Comparison of ENCODE assay signal across 29 cellular contexts in genomic region chr4:5972571-5972970, GRCh38. TPM values are rescaled to one million over a fixed set of nuclear protein-coding genes. Genes with fewer than 3 reads are reported as not detected.
DNase-seq lines count a peak whose midpoint lies in the region; ATAC-seq, FAIRE-seq and TF ChIP-seq lines count a peak whose summit lies in the region.
"Had no signal": no experiment of that assay in that cellular context is flagged by ENCODE, and none has a peak within 500 bp of the region (broad histone marks: within the 10 kb centered on the region; RNA-seq: fewer than 3 reads in every experiment).

No MANE protein-coding gene starts in this region.

- no peak for TF ChIP-seq CTCF in left ventricle myocardium inferior (IDR thresholded peaks at IDR 0.05; ENCODE audit: borderline replicate concordance)
- no peak for TF ChIP-seq CTCF in H1 (IDR thresholded peaks at IDR 0.05; ENCODE audit: control extremely low read depth in 1 of 3, insufficient read depth in 1 of 3, low read depth in 1 of 3, low read length in 3 of 3)
- no peak for TF ChIP-seq CTCF in upper lobe of right lung (IDR thresholded peaks at IDR 0.05)

- H3K4me3 ChIP-seq in left ventricle myocardium inferior = no peak overlapping the region
- no peak overlapping the region for H3K4me3 ChIP-seq in H1 (ENCODE audit: extremely low read depth in 1 of 4, insufficient read depth in 2 of 4, low read depth in 3 of 4, low read length in 4 of 4)
- no peak overlapping the region for H3K4me3 ChIP-seq in neuronal stem cell (ENCODE audit: low read length in 2 of 2)
- H3K4me3 ChIP-seq in upper lobe of right lung = no peak overlapping the region
- H3K4me3 ChIP-seq: BLaER1 treated with 17β-estradiol and CSF1 and Interleukin-3, amounts not matched to agents 10 nM and 100 nM; GM23338; HAP-1; SJSA1 had no signal

- H2BK20ac ChIP-seq in H1 (ENCODE audit: low read length) = 0 out of 2 replicates have a peak overlapping the region, but pooled peaks have one; percentile 32

- H3K79me1 ChIP-seq in H1 (ENCODE audit: low read depth, low read length) = no peaks in the 10 kb centered on the region
- H3K79me1 ChIP-seq in neuronal stem cell (ENCODE audit: low read depth, low read length) = no peaks in the 10 kb centered on the region

- CTCF ChIA-PET in H1 (lab: Charles Lee; ENCODE audit: partially characterized antibody) = interaction anchor here (0.7 to 8.9 kb wide), 15 partner anchors 9 to 151 kb away, joined by 3 to 73 read pairs (median 4); no protein-coding TSS in a partner anchor

- H3K56ac ChIP-seq in H1 (replicated peaks; ENCODE audit: insufficient read length, low read depth, low read length) = no peak overlapping the region

- H3K27me3 ChIP-seq in left ventricle myocardium inferior (ENCODE audit: low read depth) (peaks cover 96% of the 10 kb centered on the region), H1 (replicated peaks in 1 of 4; ENCODE audit: control insufficient read depth in 3 of 4, extremely low read depth in 1 of 4, insufficient read depth in 3 of 4, low read length in 3 of 4) (0 out of 7 replicates have a peak, but pooled peaks cover 0 to 2% (median 0%) of the 10 kb centered on the region in 4 experiments), neuronal stem cell (ENCODE audit: control insufficient read depth in 3 of 3, insufficient read depth in 3 of 3, low read depth in 1 of 3, low read length in 3 of 3) (peaks cover 0 to 11% (median 0%) of the 10 kb centered on the region in 3 experiments), upper lobe of right lung (no peaks in the 10 kb centered on the region)
- H3K27me3 ChIP-seq: BLaER1 treated with 17β-estradiol and CSF1 and Interleukin-3, amounts not matched to agents 10 nM and 100 nM; SJSA1 had no signal

- H2BK12ac ChIP-seq in H1 (ENCODE audit: low read depth, low read length) = no peak overlapping the region
- H2BK12ac ChIP-seq in neuronal stem cell (ENCODE audit: low read length) = no peak overlapping the region

- H2AFZ ChIP-seq in H1 (ENCODE audit: low read length) = no peak overlapping the region
- H2AFZ ChIP-seq in neuronal stem cell (ENCODE audit: low read length) = no peak overlapping the region
- H2AFZ ChIP-seq: GM23338 had no signal

- 0 out of 2 replicates have a peak overlapping the region, but pooled peaks have one; percentile 23 for H2BK15ac ChIP-seq in H1 (ENCODE audit: low read length)
- H2BK15ac ChIP-seq in neuronal stem cell (ENCODE audit: low read length) = no peak overlapping the region

- no peak overlapping the region for H4K91ac ChIP-seq in H1 (replicated peaks; ENCODE audit: insufficient read length, low read length)
- H4K91ac ChIP-seq in neuronal stem cell (ENCODE audit: low read depth, low read length, poor library complexity) = peak overlapping the region; percentile 77

- H4K8ac ChIP-seq in H1 (ENCODE audit: extremely low read depth, insufficient read depth, low read length) (no peak overlapping the region; the same call in 1 of the 2 replicates), neuronal stem cell (ENCODE audit: low read depth, low read length) (no peak overlapping the region)

- H2BK5ac ChIP-seq in H1 (ENCODE audit: low read depth, low read length) (no peak overlapping the region; the same call in 1 of the 2 replicates), neuronal stem cell (ENCODE audit: low read length) (no peak overlapping the region)

- no peaks in the 10 kb centered on the region for H3K36me3 ChIP-seq in left ventricle myocardium inferior
- H3K36me3 ChIP-seq in H1 (ENCODE audit: control insufficient read depth in 2 of 4, insufficient read depth in 4 of 4, low read length in 3 of 4) = no peaks in the 10 kb centered on the region
- H3K36me3 ChIP-seq in neuronal stem cell (replicated peaks in 1 of 2; ENCODE audit: control insufficient read depth in 2 of 2, insufficient read depth in 2 of 2, low read length in 2 of 2) = no peaks in the 10 kb centered on the region
- no peaks in the 10 kb centered on the region for H3K36me3 ChIP-seq in upper lobe of right lung
- H3K36me3 ChIP-seq: BLaER1 treated with 17β-estradiol and CSF1 and Interleukin-3, amounts not matched to agents 10 nM and 100 nM; HAP-1; SJSA1 had no signal

- H3K27ac ChIP-seq in left ventricle myocardium inferior (replicated peaks) (no peak overlapping the region), H1 (ENCODE audit: low read depth, low read length) (no peak overlapping the region), neuronal stem cell (replicated peaks; ENCODE audit: low read length) (no peak overlapping the region), upper lobe of right lung (no peak overlapping the region)
- H3K27ac ChIP-seq: BLaER1 treated with 17β-estradiol and CSF1 and Interleukin-3, amounts not matched to agents 10 nM and 100 nM; SJSA1 had no signal

- 95% methylated on average over 11 of the region's 11 CpGs; no CpG with 5 or more reads in 1 of the 2 experiments for WGBS in H1 (ENCODE audit: extremely low coverage in 1 of 2, insufficient coverage in 1 of 2, insufficient read length in 1 of 2, insufficient replicate concordance in 2 of 2, low coverage in 1 of 2, low lambda C conversion rate in 2 of 2, missing lambda C conversion rate in 1 of 2), 2 experiments
- no CpG with 5 or more reads among the region's 11 CpGs for WGBS in neuronal stem cell (ENCODE audit: extremely low coverage in 2 of 2, insufficient read length in 2 of 2, insufficient replicate concordance in 1 of 2), 2 donors

- H3K9ac ChIP-seq in H1 (replicated peaks in 1 of 4; ENCODE audit: extremely low read depth in 1 of 4, low read depth in 3 of 4, low read length in 3 of 4) (no peak overlapping the region), neuronal stem cell (ENCODE audit: low read depth, low read length, poor library complexity) (no peak overlapping the region)
- H3K9ac ChIP-seq: BLaER1 treated with 17β-estradiol and CSF1 and Interleukin-3, amounts not matched to agents 10 nM and 100 nM had no signal

- ATAC-seq in left ventricle myocardium superior = no peak
- no peak for ATAC-seq in upper lobe of right lung
- ATAC-seq in HG02973 (IDR thresholded peaks at IDR 0.05; ENCODE audit: unreplicated experiment) = no peak
- ATAC-seq in HG03521 (IDR thresholded peaks at IDR 0.05; ENCODE audit: unreplicated experiment) = no peak
- ATAC-seq: HepG2, Panc1 had no signal

- H3K14ac ChIP-seq in H1 (ENCODE audit: insufficient read length) = no peak overlapping the region
- H3K14ac ChIP-seq in neuronal stem cell (ENCODE audit: low read length) = no peak overlapping the region

- H3K4ac ChIP-seq in H1 (replicated peaks; ENCODE audit: insufficient read length, low read depth, low read length) (no peak overlapping the region), neuronal stem cell (ENCODE audit: low read length) (no peak overlapping the region)

- H3K23ac ChIP-seq in H1 (ENCODE audit: insufficient read length) = no peak overlapping the region
- peak overlapping the region; percentile 5 for H3K23ac ChIP-seq in neuronal stem cell (ENCODE audit: low read depth, low read length, poor library complexity)

- no peaks in the 10 kb centered on the region for H3K23me2 ChIP-seq in H1 (ENCODE audit: low read depth, low read length)

- DNase-seq in left ventricle myocardium superior (peak; percentile 11), left ventricle myocardium inferior (no peak), H1 (ENCODE audit: low read depth in 1 of 2, low spot score in 2 of 2) (no peak), neuronal stem cell (ENCODE audit: low spot score) (no peak), upper lobe of right lung (peak; percentile 52)
- no peak for DNase-seq in activated CD4-positive, alpha-beta T cell treated with anti-CD3 and anti-CD28 coated beads, Interleukin-2, amount 50 U/mL, for 48 hours
- DNase-seq: CD4-positive, alpha-beta T cell; DMS53; Karpas-422; NCI-H1092 treated with DMSO at 0.1 percent for 48 hours; NCI-H1436; NCI-H187 treated with DMSO at 0.1 percent for 48 hours; NCI-H2171 treated with DMSO at 0.1 percent for 48 hours; NCI-H345; NCI-H510A treated with DMSO at 0.1 percent for 48 hours had no signal

- FAIRE-seq in H1 (lab: Jason Lieb, UNC) = no peak
- FAIRE-seq: A204.1, D721Med, HepG2 had no signal

- intact Hi-C loops in left ventricle myocardium superior (cut with micrococcal nuclease) = no loop called here
- intact Hi-C loops in left ventricle myocardium inferior (cut with micrococcal nuclease) = no loop called here
- intact Hi-C loops in upper lobe of right lung (cut with DNase I) = loop anchor here (10.0 kb wide), 1 partner anchor 148 kb away; no protein-coding TSS in a partner anchor

- no peaks in the 10 kb centered on the region for H3K79me2 ChIP-seq in H1 (ENCODE audit: control insufficient read depth in 1 of 2, insufficient read depth in 2 of 2, low read length in 2 of 2)

- H3K4me1 ChIP-seq in left ventricle myocardium inferior = no peaks in the 10 kb centered on the region
- H3K4me1 ChIP-seq in H1 (replicated peaks in 1 of 4; ENCODE audit: control insufficient read depth in 3 of 4, insufficient read depth in 4 of 4, low read length in 3 of 4) = peaks cover 2 to 10% (median 4%) of the 10 kb centered on the region in 4 experiments; a peak in 6 of 7 replicates
- H3K4me1 ChIP-seq in neuronal stem cell (ENCODE audit: control insufficient read depth in 2 of 2, insufficient read depth in 1 of 2, low read depth in 1 of 2, low read length in 2 of 2) = peaks cover 0 to 3% of the 10 kb centered on the region in 2 donors
- H3K4me1 ChIP-seq in upper lobe of right lung = no peaks in the 10 kb centered on the region
- H3K4me1 ChIP-seq: HAP-1, SJSA1 had no signal

- no peaks in the 10 kb centered on the region for H4K20me1 ChIP-seq in H1 (replicated peaks in 1 of 2; ENCODE audit: control insufficient read depth in 1 of 2, insufficient read depth in 2 of 2, low read length in 2 of 2)

- H2AK5ac ChIP-seq in H1 (ENCODE audit: low read depth, low read length) (no peak overlapping the region), neuronal stem cell (ENCODE audit: low read depth, low read length) (peak overlapping the region; percentile 2)

- no peak for TF ChIP-seq POLR2A in H1 (IDR thresholded peaks at IDR 0.05; ENCODE audit: control extremely low read depth in 1 of 2, low read depth in 2 of 2, low read length in 2 of 2)

- no peak for TF ChIP-seq EP300 in H1 (IDR thresholded peaks at IDR 0.05; ENCODE audit: borderline replicate concordance in 1 of 2, low read depth in 2 of 2, low read length in 2 of 2)

- H3K4me2 ChIP-seq in H1 (ENCODE audit: insufficient read depth in 1 of 2, low read depth in 2 of 2, low read length in 2 of 2) = no peak overlapping the region
- H3K4me2 ChIP-seq in neuronal stem cell (ENCODE audit: insufficient read depth, low read length, poor library complexity, severe bottlenecking) = no peak overlapping the region
- H3K4me2 ChIP-seq: GM23338 had no signal

- no peak for TF ChIP-seq RAD21 in H1 (IDR thresholded peaks at IDR 0.05 in 1 of 2, conservative IDR thresholded peaks at IDR 0.05 in 1 of 2; ENCODE audit: low read depth in 2 of 2, low read length in 2 of 2)

- no peak overlapping the region for H4K5ac ChIP-seq in H1 (ENCODE audit: insufficient read length, low read depth, low read length)

- H2BK120ac ChIP-seq in H1 (replicated peaks; ENCODE audit: low read depth, low read length) = no peak overlapping the region
- no peak overlapping the region for H2BK120ac ChIP-seq in neuronal stem cell (ENCODE audit: low read depth, low read length)

- H3K9me3 ChIP-seq in left ventricle myocardium inferior (replicated peaks) = no peaks in the 10 kb centered on the region
- no peaks in the 10 kb centered on the region for H3K9me3 ChIP-seq in H1 (ENCODE audit: insufficient read depth in 2 of 2, low read depth in 1 of 2, low read length in 1 of 2)
- H3K9me3 ChIP-seq in neuronal stem cell (replicated peaks in 1 of 2; ENCODE audit: control insufficient read depth in 2 of 2, insufficient read depth in 1 of 2, low read depth in 1 of 2, low read length in 2 of 2) = no peaks in the 10 kb centered on the region
- no peaks in the 10 kb centered on the region for H3K9me3 ChIP-seq in upper lobe of right lung
- H3K9me3 ChIP-seq: BLaER1 treated with 17β-estradiol and CSF1 and Interleukin-3, amounts not matched to agents 10 nM and 100 nM; HAP-1; SJSA1 had no signal

- POLR2A ChIA-PET in H1 (lab: Charles Lee; ENCODE audit: partially characterized antibody) = interaction anchor here (0.9 to 1.2 kb wide), 3 partner anchors 11 to 75 kb away, joined by 3 read pairs; no protein-coding TSS in a partner anchor

- H3K18ac ChIP-seq in H1 (ENCODE audit: extremely low read depth, low read length) (no peak overlapping the region), neuronal stem cell (ENCODE audit: low read length) (peak overlapping the region; percentile 72)

RNA-seq across cellular contexts. Expression of gene C4orf50, which starts 45.7 kb away (rescaled TPM):
- total RNA-seq in left ventricle myocardium superior (0.02 TPM), left ventricle myocardium inferior (not detected), upper lobe of right lung (0.12 TPM)
- total RNA-seq in H1 (2021; fragmentation: NEBNext Ultra II Directional; extraction: Animal tissue kit (Norgen Biotek cat#: 25700)) = 0.22 and 0.23 TPM in 2 replicates
- 0.08 and 0.16 TPM in 2 replicates for polyA plus RNA-seq in H1 (2011; rRNA removed)
- polyA plus RNA-seq in H1 (2011; cell fraction: cytosol; rRNA removed) = 0.14 TPM
- 0.44 TPM for polyA plus RNA-seq in H1 (2011; cell fraction: nucleus; rRNA removed)
- polyA plus RNA-seq in H1 (2012, experiment 1 of 2) = 0.15 to 0.25 TPM (median 0.20 TPM) in 4 replicates
- 0.04 TPM for polyA plus RNA-seq in H1 (2012, experiment 2 of 2)
- 0.06 TPM for polyA plus RNA-seq in H1 (2013, experiment 1 of 2)
- 0.09 TPM for polyA plus RNA-seq in H1 (2013, experiment 2 of 2)
- polyA minus RNA-seq in H1 (2011; rRNA and poly(A)+ RNA removed) = 0.32 and 0.46 TPM in 2 replicates
- polyA minus RNA-seq in H1 (2011; cell fraction: cytosol; rRNA and poly(A)+ RNA removed) = 0.22 TPM
- 0.70 TPM for polyA minus RNA-seq in H1 (2011; cell fraction: nucleus; rRNA and poly(A)+ RNA removed)
- 0.01 TPM for polyA plus RNA-seq in neuronal stem cell (2013, experiment 1 of 2)
- polyA plus RNA-seq in neuronal stem cell (2013, experiment 2 of 2) = 0.01 TPM
- total RNA-seq: Daoy, G401, HepG2, HT1080, SJSA1 had no signal
- polyA plus RNA-seq: AG04450, HepG2 had no signal

Comparison
In these comparisons a context has a peak if more than half of its experiments do, and no peak if none do; other contexts are left out.
1. DNase-seq: peak in left ventricle myocardium superior (single experiment) and upper lobe of right lung (single experiment); none in left ventricle myocardium inferior (single experiment), H1 (0 of 2), neuronal stem cell (single experiment) and activated CD4-positive, alpha-beta T cell treated with anti-CD3 and anti-CD28 coated beads, Interleukin-2, amount 50 U/mL, for 48 hours (0 of 2).